13 cellular contexts compared by ENCODE assay signal in the genomic region with DNA sequence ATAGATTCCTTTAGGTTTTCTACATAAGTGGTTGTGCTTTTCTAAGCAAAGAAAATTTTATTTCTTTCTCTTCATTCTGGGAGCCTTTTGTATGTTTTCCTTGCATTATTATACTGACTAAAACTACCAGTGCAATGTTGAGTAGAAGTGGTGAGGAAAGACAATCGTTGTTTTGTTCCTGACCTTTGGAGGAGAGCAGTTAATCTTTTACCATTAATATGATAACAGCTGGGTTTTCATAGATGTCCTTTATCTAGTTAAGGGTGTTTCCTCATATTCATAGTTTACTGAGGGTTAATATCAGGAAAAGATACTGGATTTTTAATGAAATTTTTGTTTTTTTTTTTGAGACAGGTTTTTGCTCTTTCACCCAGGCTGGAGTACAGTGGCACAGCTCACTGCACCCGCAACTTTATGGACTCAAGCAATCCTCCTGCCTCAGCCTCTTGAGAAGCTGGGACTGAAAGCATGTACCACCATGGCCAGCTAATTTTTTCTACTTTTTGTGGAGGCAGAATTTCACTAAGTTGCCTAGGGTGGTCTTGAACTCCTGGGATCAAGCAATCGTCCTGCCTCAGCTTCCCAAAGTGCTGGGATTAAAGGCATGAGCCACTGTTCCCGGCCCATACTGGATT. TPM values are rescaled to one million over a fixed set of nuclear protein-coding genes. Genes with fewer than 3 reads are reported as not detected.
A peak's percentile ranks its signal among the peaks of the same experiment; 100 is the strongest.
DNase-seq lines count a peak whose midpoint lies in the region; ATAC-seq and TF ChIP-seq lines count a peak whose summit lies in the region.
"Had no signal": no experiment of that assay in that cellular context is flagged by ENCODE, and none has a peak within 500 bp of the region (broad histone marks: within the 10 kb centered on the region; RNA-seq: fewer than 3 reads in every experiment).

No MANE protein-coding gene starts in this region.

- no peaks in the 10 kb centered on the region for H3K36me3 Mint-ChIP-seq in GM23338 (ENCODE audit: low read depth)
- H3K36me3 Mint-ChIP-seq: CD14-positive monocyte; CD8-positive, alpha-beta T cell had no signal

- H3K4me1 ChIP-seq in GM23338 (ENCODE audit: insufficient read depth) (no peaks in the 10 kb centered on the region), hepatocyte (ENCODE audit: insufficient read depth) (no peaks in the 10 kb centered on the region), right lobe of liver (no peaks in the 10 kb centered on the region)

- H3K27ac ChIP-seq in GM23338 (ENCODE audit: low read depth) = no peak overlapping the region
- H3K27ac ChIP-seq in hepatocyte = no peak overlapping the region
- no peak overlapping the region for H3K27ac ChIP-seq in right lobe of liver

- H3K4me3 Mint-ChIP-seq in GM23338 = no peak overlapping the region
- H3K4me3 Mint-ChIP-seq: CD14-positive monocyte; CD8-positive, alpha-beta T cell; HFFc6 had no signal

- DNase-seq in GM23338 (ENCODE audit: low spot score) (no peak), hepatocyte (ENCODE audit: low spot score) (no peak), right lobe of liver (peak in 1 of 3 donors; percentile 16), Kasumi-1 (lab: John Stamatoyannopoulos, UW) (no peak)
- DNase-seq in activated CD4-positive, CD25-positive, alpha-beta regulatory T cell (lab: John Stamatoyannopoulos, UW) = no peak
- DNase-seq: Caco-2; CD8-positive, alpha-beta T cell; DMS53; HCEC 1CT; HFFc6 had no signal

- H3K4me2 ChIP-seq in GM23338 = no peak overlapping the region
- peak overlapping the region; percentile 19 for H3K4me2 ChIP-seq in hepatocyte

- H3K27ac Mint-ChIP-seq in GM23338 = no peak overlapping the region
- H3K27ac Mint-ChIP-seq: CD14-positive monocyte; CD8-positive, alpha-beta T cell; HFFc6 had no signal

- no peaks in the 10 kb centered on the region for H3K4me1 Mint-ChIP-seq in GM23338
- H3K4me1 Mint-ChIP-seq: CD14-positive monocyte had no signal

- TF ChIP-seq POLR2A in right lobe of liver (IDR thresholded peaks at IDR 0.05) = no peak

- no peak for TF ChIP-seq CTCF in GM23338 (conservative IDR thresholded peaks at IDR 0.05; ENCODE audit: low read depth in 2 of 2)
- TF ChIP-seq CTCF in hepatocyte (IDR thresholded peaks at IDR 0.05; ENCODE audit: poor library complexity) = no peak
- no peak for TF ChIP-seq CTCF in right lobe of liver (IDR thresholded peaks at IDR 0.05)

- H2AFZ ChIP-seq in GM23338 (peak overlapping the region; percentile 90; the same call in 1 of the 2 replicates), hepatocyte (no peak overlapping the region)

- no peak overlapping the region for H3K4me3 ChIP-seq in GM23338
- no peak overlapping the region for H3K4me3 ChIP-seq in hepatocyte
- H3K4me3 ChIP-seq in right lobe of liver = no peak overlapping the region

- H3K9me2 ChIP-seq in GM23338 (ENCODE audit: insufficient read depth) (no peaks in the 10 kb centered on the region), hepatocyte (replicated peaks; ENCODE audit: insufficient read depth) (no peaks in the 10 kb centered on the region)

- no peaks in the 10 kb centered on the region for H3K27me3 Mint-ChIP-seq in GM23338 (ENCODE audit: insufficient read depth, low read depth, poor library complexity)

- H4K20me1 ChIP-seq in GM23338 (replicated peaks; ENCODE audit: insufficient read depth) = no peaks in the 10 kb centered on the region
- no peaks in the 10 kb centered on the region for H4K20me1 ChIP-seq in hepatocyte (ENCODE audit: insufficient read depth, poor library complexity, severe bottlenecking)

- H3K9me3 ChIP-seq in hepatocyte (ENCODE audit: low read depth) (no peaks in the 10 kb centered on the region), right lobe of liver (no peaks in the 10 kb centered on the region)

- H3K36me3 ChIP-seq in GM23338 (ENCODE audit: insufficient read depth) (no peaks in the 10 kb centered on the region), hepatocyte (replicated peaks; ENCODE audit: insufficient read depth, low read depth) (no peaks in the 10 kb centered on the region), right lobe of liver (no peaks in the 10 kb centered on the region)

- H3F3A ChIP-seq in GM23338 (replicated peaks; ENCODE audit: low read depth) = no peaks in the 10 kb centered on the region

- 66% methylated on average over 4 of the region's 4 CpGs for WGBS in hepatocyte (ENCODE audit: low lambda C conversion rate, missing lambda C conversion rate)
- 55% methylated on average over 4 of the region's 4 CpGs for WGBS in right lobe of liver (ENCODE audit: insufficient coverage, low coverage, low lambda C conversion rate, missing lambda C conversion rate)

- H3K79me2 ChIP-seq in GM23338 (replicated peaks; ENCODE audit: insufficient read depth) (no peaks in the 10 kb centered on the region), hepatocyte (no peaks in the 10 kb centered on the region)

- ATAC-seq in GM23338 (no peak), right lobe of liver (peak; percentile 78 to 97 (median 90)), HG03571 (IDR thresholded peaks at IDR 0.05; ENCODE audit: unreplicated experiment) (no peak), GM18498 (IDR thresholded peaks at IDR 0.05; ENCODE audit: unreplicated experiment) (no peak)
- ATAC-seq: CD8-positive, alpha-beta T cell had no signal

- H3K9me3 Mint-ChIP-seq in GM23338 = 0 out of 3 replicates have a peak, but pooled peaks cover 2% of the 10 kb centered on the region
- H3K9me3 Mint-ChIP-seq: HFFc6 had no signal

- H3K27me3 ChIP-seq in GM23338 (ENCODE audit: insufficient read depth) (no peaks in the 10 kb centered on the region), hepatocyte (no peaks in the 10 kb centered on the region), right lobe of liver (no peaks in the 10 kb centered on the region)

- intact Hi-C loops in right lobe of liver (cut with DNase I) = no loop called here

TF ChIP-seq in GM23338, 12 proteins besides CTCF, POLR2A, EP300 and RAD21 (continues in another document):
- TF ChIP-seq STAT1 (IDR thresholded peaks at IDR 0.05; ENCODE audit: unreplicated experiment) (no peak), EZH2phosphoT487 (IDR thresholded peaks at IDR 0.05; ENCODE audit: unreplicated experiment) (no peak), NANOG (IDR thresholded peaks at IDR 0.05; ENCODE audit: borderline replicate concordance) (no peak), EZH2 (IDR thresholded peaks at IDR 0.05; ENCODE audit: low read depth, unreplicated experiment) (no peak), ZNF114 (CRISPR knock-in tag; IDR thresholded peaks at IDR 0.05) (no peak), POLR2AphosphoS5 (IDR thresholded peaks at IDR 0.05; ENCODE audit: low read depth) (no peak), REST (IDR thresholded peaks at IDR 0.05; ENCODE audit: unreplicated experiment) (no peak), CREB1 (CRISPR knock-in tag; IDR thresholded peaks at IDR 0.05; ENCODE audit: low read depth) (no peak)

RNA-seq across cellular contexts. Expression of gene KCTD3, which starts 9.0 kb away (rescaled TPM):
- 53.1 and 60.3 TPM in 2 replicates for total RNA-seq in GM23338 (2014; rRNA removed; shearing (Covaris generic))
- 29.4 and 30.1 TPM in 2 replicates for polyA plus RNA-seq in GM23338 (2016; fragmentation: Nextera tagmentation; extraction: Ambion mirVana)
- total RNA-seq in hepatocyte = 55.3 and 61.2 TPM in 2 replicates
- 32.3 and 36.7 TPM in 2 replicates for polyA plus RNA-seq in hepatocyte
- total RNA-seq in right lobe of liver = 10 to 100 TPM; 33.0 to 43.5 (median 39.3) TPM

Comparison
In these comparisons a context has a peak if more than half of its experiments do, and no peak if none do; other contexts are left out.
1. ATAC-seq: peak in right lobe of liver (4 of 4); none in GM23338 (single experiment), HG03571 (single experiment) and GM18498 (single experiment).